ENCODE assay signal across 1 cellular context in the genomic region with DNA sequence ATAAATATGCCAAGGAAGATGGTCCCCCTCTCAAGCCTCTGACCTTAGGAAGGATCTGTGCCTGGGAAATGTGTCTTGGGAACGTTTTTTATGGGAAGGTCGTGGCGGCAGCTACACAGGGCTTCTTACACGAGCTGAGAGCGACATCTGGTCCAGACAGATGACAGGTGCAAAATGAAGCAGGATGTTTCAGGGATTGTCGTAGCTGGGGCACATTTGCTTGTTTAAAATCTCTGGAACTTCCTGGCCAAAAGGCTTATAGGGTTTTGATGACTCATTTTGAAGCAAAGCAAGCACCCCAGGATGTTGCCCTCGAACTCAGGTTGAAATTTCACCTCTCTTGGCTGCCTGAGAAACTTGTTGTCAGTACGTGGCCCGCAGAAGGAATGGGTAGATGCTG.
TF ChIP-seq lines count a peak whose summit lies in the region.

No MANE protein-coding gene starts in this region.

TF ChIP-seq in H1, 55 proteins besides CTCF, POLR2A, EP300 and RAD21:
- TF ChIP-seq GABPA (IDR thresholded peaks at IDR 0.05; ENCODE audit: borderline replicate concordance, insufficient read depth, low read length) = no peak
- TF ChIP-seq ASH2L (IDR thresholded peaks at IDR 0.05; ENCODE audit: low read length) = no peak
- no peak for TF ChIP-seq SIX5 (IDR thresholded peaks at IDR 0.05; ENCODE audit: low read depth, low read length)
- no peak for TF ChIP-seq POU5F1 (IDR thresholded peaks at IDR 0.05; ENCODE audit: low read depth, low read length)
- no peak for TF ChIP-seq FOSL1 (IDR thresholded peaks at IDR 0.05; ENCODE audit: insufficient read depth, low read depth, low read length)
- no peak for TF ChIP-seq EZH2 (IDR thresholded peaks at IDR 0.05; ENCODE audit: low read depth, low read length, severe bottlenecking)
- TF ChIP-seq TAF1 (IDR thresholded peaks at IDR 0.05; ENCODE audit: low read depth, low read length) = no peak
- no peak for TF ChIP-seq RFX5 (IDR thresholded peaks at IDR 0.05; ENCODE audit: borderline replicate concordance, low read depth, low read length)
- TF ChIP-seq, protein P1, sequence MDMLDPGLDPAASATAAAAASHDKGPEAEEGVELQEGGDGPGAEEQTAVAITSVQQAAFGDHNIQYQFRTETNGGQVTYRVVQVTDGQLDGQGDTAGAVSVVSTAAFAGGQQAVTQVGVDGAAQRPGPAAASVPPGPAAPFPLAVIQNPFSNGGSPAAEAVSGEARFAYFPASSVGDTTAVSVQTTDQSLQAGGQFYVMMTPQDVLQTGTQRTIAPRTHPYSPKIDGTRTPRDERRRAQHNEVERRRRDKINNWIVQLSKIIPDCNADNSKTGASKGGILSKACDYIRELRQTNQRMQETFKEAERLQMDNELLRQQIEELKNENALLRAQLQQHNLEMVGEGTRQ (IDR thresholded peaks at IDR 0.05; ENCODE audit: low read length) = no peak
- TF ChIP-seq EGR1 (IDR thresholded peaks at IDR 0.05; ENCODE audit: borderline replicate concordance, low read depth, low read length) = no peak
- no peak for TF ChIP-seq HDAC2 (IDR thresholded peaks at IDR 0.05; ENCODE audit: borderline replicate concordance in 1 of 2, low read depth in 2 of 2, low read length in 2 of 2)
- TF ChIP-seq, protein P2, sequence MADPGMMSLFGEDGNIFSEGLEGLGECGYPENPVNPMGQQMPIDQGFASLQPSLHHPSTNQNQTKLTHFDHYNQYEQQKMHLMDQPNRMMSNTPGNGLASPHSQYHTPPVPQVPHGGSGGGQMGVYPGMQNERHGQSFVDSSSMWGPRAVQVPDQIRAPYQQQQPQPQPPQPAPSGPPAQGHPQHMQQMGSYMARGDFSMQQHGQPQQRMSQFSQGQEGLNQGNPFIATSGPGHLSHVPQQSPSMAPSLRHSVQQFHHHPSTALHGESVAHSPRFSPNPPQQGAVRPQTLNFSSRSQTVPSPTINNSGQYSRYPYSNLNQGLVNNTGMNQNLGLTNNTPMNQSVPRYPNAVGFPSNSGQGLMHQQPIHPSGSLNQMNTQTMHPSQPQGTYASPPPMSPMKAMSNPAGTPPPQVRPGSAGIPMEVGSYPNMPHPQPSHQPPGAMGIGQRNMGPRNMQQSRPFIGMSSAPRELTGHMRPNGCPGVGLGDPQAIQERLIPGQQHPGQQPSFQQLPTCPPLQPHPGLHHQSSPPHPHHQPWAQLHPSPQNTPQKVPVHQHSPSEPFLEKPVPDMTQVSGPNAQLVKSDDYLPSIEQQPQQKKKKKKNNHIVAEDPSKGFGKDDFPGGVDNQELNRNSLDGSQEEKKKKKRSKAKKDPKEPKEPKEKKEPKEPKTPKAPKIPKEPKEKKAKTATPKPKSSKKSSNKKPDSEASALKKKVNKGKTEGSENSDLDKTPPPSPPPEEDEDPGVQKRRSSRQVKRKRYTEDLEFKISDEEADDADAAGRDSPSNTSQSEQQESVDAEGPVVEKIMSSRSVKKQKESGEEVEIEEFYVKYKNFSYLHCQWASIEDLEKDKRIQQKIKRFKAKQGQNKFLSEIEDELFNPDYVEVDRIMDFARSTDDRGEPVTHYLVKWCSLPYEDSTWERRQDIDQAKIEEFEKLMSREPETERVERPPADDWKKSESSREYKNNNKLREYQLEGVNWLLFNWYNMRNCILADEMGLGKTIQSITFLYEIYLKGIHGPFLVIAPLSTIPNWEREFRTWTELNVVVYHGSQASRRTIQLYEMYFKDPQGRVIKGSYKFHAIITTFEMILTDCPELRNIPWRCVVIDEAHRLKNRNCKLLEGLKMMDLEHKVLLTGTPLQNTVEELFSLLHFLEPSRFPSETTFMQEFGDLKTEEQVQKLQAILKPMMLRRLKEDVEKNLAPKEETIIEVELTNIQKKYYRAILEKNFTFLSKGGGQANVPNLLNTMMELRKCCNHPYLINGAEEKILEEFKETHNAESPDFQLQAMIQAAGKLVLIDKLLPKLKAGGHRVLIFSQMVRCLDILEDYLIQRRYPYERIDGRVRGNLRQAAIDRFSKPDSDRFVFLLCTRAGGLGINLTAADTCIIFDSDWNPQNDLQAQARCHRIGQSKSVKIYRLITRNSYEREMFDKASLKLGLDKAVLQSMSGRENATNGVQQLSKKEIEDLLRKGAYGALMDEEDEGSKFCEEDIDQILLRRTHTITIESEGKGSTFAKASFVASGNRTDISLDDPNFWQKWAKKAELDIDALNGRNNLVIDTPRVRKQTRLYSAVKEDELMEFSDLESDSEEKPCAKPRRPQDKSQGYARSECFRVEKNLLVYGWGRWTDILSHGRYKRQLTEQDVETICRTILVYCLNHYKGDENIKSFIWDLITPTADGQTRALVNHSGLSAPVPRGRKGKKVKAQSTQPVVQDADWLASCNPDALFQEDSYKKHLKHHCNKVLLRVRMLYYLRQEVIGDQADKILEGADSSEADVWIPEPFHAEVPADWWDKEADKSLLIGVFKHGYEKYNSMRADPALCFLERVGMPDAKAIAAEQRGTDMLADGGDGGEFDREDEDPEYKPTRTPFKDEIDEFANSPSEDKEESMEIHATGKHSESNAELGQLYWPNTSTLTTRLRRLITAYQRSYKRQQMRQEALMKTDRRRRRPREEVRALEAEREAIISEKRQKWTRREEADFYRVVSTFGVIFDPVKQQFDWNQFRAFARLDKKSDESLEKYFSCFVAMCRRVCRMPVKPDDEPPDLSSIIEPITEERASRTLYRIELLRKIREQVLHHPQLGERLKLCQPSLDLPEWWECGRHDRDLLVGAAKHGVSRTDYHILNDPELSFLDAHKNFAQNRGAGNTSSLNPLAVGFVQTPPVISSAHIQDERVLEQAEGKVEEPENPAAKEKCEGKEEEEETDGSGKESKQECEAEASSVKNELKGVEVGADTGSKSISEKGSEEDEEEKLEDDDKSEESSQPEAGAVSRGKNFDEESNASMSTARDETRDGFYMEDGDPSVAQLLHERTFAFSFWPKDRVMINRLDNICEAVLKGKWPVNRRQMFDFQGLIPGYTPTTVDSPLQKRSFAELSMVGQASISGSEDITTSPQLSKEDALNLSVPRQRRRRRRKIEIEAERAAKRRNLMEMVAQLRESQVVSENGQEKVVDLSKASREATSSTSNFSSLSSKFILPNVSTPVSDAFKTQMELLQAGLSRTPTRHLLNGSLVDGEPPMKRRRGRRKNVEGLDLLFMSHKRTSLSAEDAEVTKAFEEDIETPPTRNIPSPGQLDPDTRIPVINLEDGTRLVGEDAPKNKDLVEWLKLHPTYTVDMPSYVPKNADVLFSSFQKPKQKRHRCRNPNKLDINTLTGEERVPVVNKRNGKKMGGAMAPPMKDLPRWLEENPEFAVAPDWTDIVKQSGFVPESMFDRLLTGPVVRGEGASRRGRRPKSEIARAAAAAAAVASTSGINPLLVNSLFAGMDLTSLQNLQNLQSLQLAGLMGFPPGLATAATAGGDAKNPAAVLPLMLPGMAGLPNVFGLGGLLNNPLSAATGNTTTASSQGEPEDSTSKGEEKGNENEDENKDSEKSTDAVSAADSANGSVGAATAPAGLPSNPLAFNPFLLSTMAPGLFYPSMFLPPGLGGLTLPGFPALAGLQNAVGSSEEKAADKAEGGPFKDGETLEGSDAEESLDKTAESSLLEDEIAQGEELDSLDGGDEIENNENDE (IDR thresholded peaks at IDR 0.05; ENCODE audit: insufficient replicate concordance, low read length) = no peak
- no peak for TF ChIP-seq KDM1A (IDR thresholded peaks at IDR 0.05; ENCODE audit: borderline replicate concordance, low read length)
- no peak for TF ChIP-seq RBBP5 (IDR thresholded peaks at IDR 0.05; ENCODE audit: borderline replicate concordance, low read depth, low read length)
- TF ChIP-seq, protein P3, sequence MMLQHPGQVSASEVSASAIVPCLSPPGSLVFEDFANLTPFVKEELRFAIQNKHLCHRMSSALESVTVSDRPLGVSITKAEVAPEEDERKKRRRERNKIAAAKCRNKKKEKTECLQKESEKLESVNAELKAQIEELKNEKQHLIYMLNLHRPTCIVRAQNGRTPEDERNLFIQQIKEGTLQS (IDR thresholded peaks at IDR 0.05; ENCODE audit: insufficient read depth, low read depth, low read length) = no peak
- no peak for TF ChIP-seq MAX (IDR thresholded peaks at IDR 0.05)
